Comparison of ENCODE assay signal across 19 cellular contexts in genomic region chr18:524496-524895, GRCh38. TPM values are rescaled to one million over a fixed set of nuclear protein-coding genes. Genes with fewer than 3 reads are reported as not detected.
DNase-seq lines count a peak whose midpoint lies in the region; ATAC-seq and TF ChIP-seq lines count a peak whose summit lies in the region.
"Had no signal": no experiment of that assay in that cellular context is flagged by ENCODE, and none has a peak within 500 bp of the region (broad histone marks: within the 10 kb centered on the region; RNA-seq: fewer than 3 reads in every experiment).

No MANE protein-coding gene starts in this region.

- H3F3A ChIP-seq in GM23338 (replicated peaks; ENCODE audit: low read depth), result no peaks in the 10 kb centered on the region

- no peak overlapping the region for H3K27ac Mint-ChIP-seq in GM23338
- no peak overlapping the region for H3K27ac Mint-ChIP-seq in activated T-helper 17 cell treated with anti-CD3 and anti-CD28 coated beads, Interleukin-2, amount 50 U/mL, for 72 hours
- H3K27ac Mint-ChIP-seq: activated T-cell treated with anti-CD3 and anti-CD28 coated beads, Interleukin-2, amount 50 U/mL, for 72 hours; IgD-negative memory B cell had no signal

- no peak for ATAC-seq in GM23338
- peak; percentile 21; the same call in 1 of the 3 replicates for ATAC-seq in RWPE2 (ENCODE audit: low read depth)
- ATAC-seq in activated T-helper 17 cell treated with anti-CD3 and anti-CD28 coated beads, Interleukin-2, amount 50 U/mL, for 72 hours (replicated peaks), result no peak

- H2AFZ ChIP-seq in ACC112 (ENCODE audit: low read length, unreplicated experiment) (no peak overlapping the region), GM23338 (0 out of 2 replicates have a peak overlapping the region, but pooled peaks have one; percentile 47)

- no peaks in the 10 kb centered on the region for H3K27me3 ChIP-seq in ACC112 (ENCODE audit: insufficient read depth, low read length)
- H3K27me3 ChIP-seq in GM23338 (ENCODE audit: insufficient read depth), result no peaks in the 10 kb centered on the region
- no peaks in the 10 kb centered on the region for H3K27me3 ChIP-seq in RWPE2 (ENCODE audit: insufficient read depth, poor library complexity, severe bottlenecking)
- no peaks in the 10 kb centered on the region for H3K27me3 ChIP-seq in kidney epithelial cell (ENCODE audit: control insufficient read depth, insufficient read depth, low read length)

- peaks cover 4% of the 10 kb centered on the region for H3K27me3 Mint-ChIP-seq in GM23338 (ENCODE audit: insufficient read depth, low read depth, poor library complexity)
- H3K27me3 Mint-ChIP-seq in activated T-helper 17 cell treated with anti-CD3 and anti-CD28 coated beads, Interleukin-2, amount 50 U/mL, for 72 hours, result peaks cover 8% of the 10 kb centered on the region

- H4K20me1 ChIP-seq in GM23338 (replicated peaks; ENCODE audit: insufficient read depth), result no peaks in the 10 kb centered on the region

- H3K9me3 ChIP-seq in RWPE2 (ENCODE audit: severe bottlenecking), result no peaks in the 10 kb centered on the region
- H3K9me3 ChIP-seq: lower lobe of right lung had no signal

- no peak for DNase-seq in GM23338 (ENCODE audit: low spot score)
- DNase-seq in RWPE2 (ENCODE audit: low spot score), result no peak
- DNase-seq in kidney epithelial cell (ENCODE audit: low read depth), result peak; percentile 44
- no peak for DNase-seq in MV-4-11 (lab: John Stamatoyannopoulos, UW)
- no peak for DNase-seq in COLO668 (lab: John Stamatoyannopoulos, UW; ENCODE audit: unreplicated experiment)
- no peak for DNase-seq in stimulated activated CD4-positive, alpha-beta T cell treated with anti-CD3 and anti-CD28 coated beads, Interleukin-2, amount 100 ng/mL, for 24 hours
- DNase-seq: 8988T; activated CD4-positive, CD25-positive, alpha-beta regulatory T cell; activated T-cell treated with anti-CD3 and anti-CD28 coated beads, Interleukin-2, amount 50 U/mL, for 72 hours; central memory CD4-positive, alpha-beta T cell; GF-D8; lower lobe of right lung; NCI-H2171; RPMI8226; trophoblast cell had no signal

- H3K9me3 Mint-ChIP-seq in GM23338, result no peaks in the 10 kb centered on the region
- no peaks in the 10 kb centered on the region for H3K9me3 Mint-ChIP-seq in activated T-helper 17 cell treated with anti-CD3 and anti-CD28 coated beads, Interleukin-2, amount 50 U/mL, for 72 hours
- H3K9me3 Mint-ChIP-seq: activated T-cell treated with anti-CD3 and anti-CD28 coated beads, Interleukin-2, amount 50 U/mL, for 72 hours had no signal

- H3K36me3 ChIP-seq in ACC112 (ENCODE audit: insufficient read depth, low read length), result no peaks in the 10 kb centered on the region
- H3K36me3 ChIP-seq in GM23338 (ENCODE audit: insufficient read depth), result no peaks in the 10 kb centered on the region
- H3K36me3 ChIP-seq in RWPE2 (ENCODE audit: low read depth), result no peaks in the 10 kb centered on the region
- no peaks in the 10 kb centered on the region for H3K36me3 ChIP-seq in kidney epithelial cell (ENCODE audit: control insufficient read depth, insufficient read depth, low read length)
- H3K36me3 ChIP-seq: lower lobe of right lung had no signal

- TF ChIP-seq CTCF in GM23338 (conservative IDR thresholded peaks at IDR 0.05; ENCODE audit: low read depth in 2 of 2) (no peak), RWPE2 (IDR thresholded peaks at IDR 0.05; ENCODE audit: poor library complexity, severe bottlenecking) (no peak), kidney epithelial cell (IDR thresholded peaks at IDR 0.05; ENCODE audit: insufficient read depth, low read length, poor library complexity, severe bottlenecking) (no peak)

- peaks cover 34% of the 10 kb centered on the region for H3K4me1 ChIP-seq in ACC112 (ENCODE audit: control insufficient read depth, insufficient read depth, low read length, unreplicated experiment)
- no peaks in the 10 kb centered on the region for H3K4me1 ChIP-seq in GM23338 (ENCODE audit: insufficient read depth)
- peaks cover 14% of the 10 kb centered on the region for H3K4me1 ChIP-seq in RWPE2 (ENCODE audit: insufficient read depth, poor library complexity, severe bottlenecking)

- no peak overlapping the region for H3K4me2 ChIP-seq in GM23338

- H3K79me2 ChIP-seq in ACC112 (ENCODE audit: control insufficient read depth, insufficient read depth, low read length, unreplicated experiment) (no peaks in the 10 kb centered on the region), GM23338 (replicated peaks; ENCODE audit: insufficient read depth) (no peaks in the 10 kb centered on the region)

- peaks cover 8% of the 10 kb centered on the region; the same call in 1 of the 3 replicates for H3K4me1 Mint-ChIP-seq in GM23338
- no peaks in the 10 kb centered on the region for H3K4me1 Mint-ChIP-seq in activated T-helper 17 cell treated with anti-CD3 and anti-CD28 coated beads, Interleukin-2, amount 50 U/mL, for 72 hours
- H3K4me1 Mint-ChIP-seq: IgD-negative memory B cell had no signal

- no peaks in the 10 kb centered on the region for H3K9me2 ChIP-seq in GM23338 (ENCODE audit: insufficient read depth)

- H3K36me3 Mint-ChIP-seq in GM23338 (ENCODE audit: low read depth), result no peaks in the 10 kb centered on the region
- no peaks in the 10 kb centered on the region for H3K36me3 Mint-ChIP-seq in activated T-helper 17 cell treated with anti-CD3 and anti-CD28 coated beads, Interleukin-2, amount 50 U/mL, for 72 hours (ENCODE audit: low read depth)
- H3K36me3 Mint-ChIP-seq: IgD-negative memory B cell had no signal

- H3K4me3 Mint-ChIP-seq in GM23338, result no peak overlapping the region
- no peak overlapping the region for H3K4me3 Mint-ChIP-seq in activated T-helper 17 cell treated with anti-CD3 and anti-CD28 coated beads, Interleukin-2, amount 50 U/mL, for 72 hours
- H3K4me3 Mint-ChIP-seq: activated T-cell treated with anti-CD3 and anti-CD28 coated beads, Interleukin-2, amount 50 U/mL, for 72 hours; IgD-negative memory B cell had no signal

- H3K27ac ChIP-seq in ACC112 (ENCODE audit: low read depth, low read length), result peak overlapping the region; percentile 57
- H3K27ac ChIP-seq in GM23338 (ENCODE audit: low read depth), result no peak overlapping the region
- H3K27ac ChIP-seq in RWPE2 (ENCODE audit: poor library complexity, severe bottlenecking), result no peak overlapping the region
- H3K27ac ChIP-seq: lower lobe of right lung had no signal

- H3K4me3 ChIP-seq in ACC112 (ENCODE audit: low read depth, low read length), result no peak overlapping the region
- H3K4me3 ChIP-seq in GM23338, result no peak overlapping the region
- H3K4me3 ChIP-seq in RWPE2 (ENCODE audit: severe bottlenecking), result no peak overlapping the region
- H3K4me3 ChIP-seq in kidney epithelial cell (ENCODE audit: low read depth, low read length), result no peak overlapping the region
- H3K4me3 ChIP-seq: lower lobe of right lung had no signal

TF ChIP-seq in GM23338, 12 proteins besides CTCF, POLR2A, EP300 and RAD21 (continues in another document):
- TF ChIP-seq JUNB (IDR thresholded peaks at IDR 0.05; ENCODE audit: unreplicated experiment), result no peak
- TF ChIP-seq POLR2AphosphoS5 (IDR thresholded peaks at IDR 0.05; ENCODE audit: low read depth), result no peak
- no peak for TF ChIP-seq STAT1 (IDR thresholded peaks at IDR 0.05; ENCODE audit: unreplicated experiment)
- TF ChIP-seq ETS1 (IDR thresholded peaks at IDR 0.05), result no peak
- no peak for TF ChIP-seq EZH2phosphoT487 (IDR thresholded peaks at IDR 0.05; ENCODE audit: unreplicated experiment)
- TF ChIP-seq EZH2 (IDR thresholded peaks at IDR 0.05; ENCODE audit: low read depth, unreplicated experiment), result no peak
- TF ChIP-seq ZNF114 (CRISPR knock-in tag; IDR thresholded peaks at IDR 0.05), result no peak
- TF ChIP-seq ZNF331 (CRISPR knock-in tag; IDR thresholded peaks at IDR 0.05; ENCODE audit: low read depth), result no peak
- no peak for TF ChIP-seq NANOG (IDR thresholded peaks at IDR 0.05; ENCODE audit: borderline replicate concordance)

RNA-seq across cellular contexts. Expression of gene COLEC12, which starts 24.0 kb away (rescaled TPM):
- 3.2 and 4.0 TPM in 2 replicates for total RNA-seq in GM23338 (2014; rRNA removed; shearing (Covaris generic))
- polyA plus RNA-seq in GM23338 (2016; fragmentation: Nextera tagmentation; extraction: Ambion mirVana), result 1.1 and 2.0 TPM in 2 replicates
- 1.2 and 1.8 TPM in 2 replicates for total RNA-seq in kidney epithelial cell
- total RNA-seq in activated T-helper 17 cell treated with anti-CD3 and anti-CD28 coated beads, Interleukin-2, amount 50 U/mL, for 72 hours, result not detected
- polyA plus RNA-seq: IgD-negative memory B cell had no signal

RNA-seq across cellular contexts. Expression of gene CETN1, which starts 55.7 kb away (rescaled TPM):
- total RNA-seq in GM23338 (2014; rRNA removed; shearing (Covaris generic)), result not detected in 2 replicates
- polyA plus RNA-seq in GM23338 (2016; fragmentation: Nextera tagmentation; extraction: Ambion mirVana), result not detected in 2 replicates
- not detected in 2 replicates for total RNA-seq in kidney epithelial cell
- not detected for total RNA-seq in activated T-helper 17 cell treated with anti-CD3 and anti-CD28 coated beads, Interleukin-2, amount 50 U/mL, for 72 hours
- total RNA-seq: activated T-cell treated with anti-CD3 and anti-CD28 coated beads, Interleukin-2, amount 50 U/mL, for 72 hours; lower lobe of right lung; pulmonary artery endothelial cell had no signal
- polyA plus RNA-seq: IgD-negative memory B cell had no signal
